In the genomic region with DNA sequence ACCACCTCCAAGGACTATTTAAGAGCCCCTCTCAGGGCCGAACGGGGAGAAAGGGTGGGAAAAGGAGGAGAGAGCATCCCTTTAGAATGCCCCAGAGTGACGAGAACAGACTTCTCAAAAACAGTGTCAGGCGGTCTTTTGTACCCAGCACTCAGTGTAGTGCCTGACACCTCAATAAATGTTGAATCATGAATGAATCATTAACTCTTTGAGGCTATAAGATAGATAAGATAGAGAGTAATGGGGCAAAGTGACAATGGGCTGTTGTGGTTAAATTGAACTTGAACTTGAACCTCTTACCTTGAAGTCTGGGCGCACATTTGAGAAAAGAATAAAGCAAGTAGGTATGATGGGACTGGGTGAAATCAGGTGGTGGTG, we compare ENCODE assay signal across 16 cellular contexts. TPM values are rescaled to one million over a fixed set of nuclear protein-coding genes. Genes with fewer than 3 reads are reported as not detected.
DNase-seq lines count a peak whose midpoint lies in the region; ATAC-seq and TF ChIP-seq lines count a peak whose summit lies in the region.
"Had no signal": no experiment of that assay in that cellular context is flagged by ENCODE, and none has a peak within 500 bp of the region (broad histone marks: within the 10 kb centered on the region; RNA-seq: fewer than 3 reads in every experiment).

No MANE protein-coding gene starts in this region.

- H4K20me1 ChIP-seq in IMR-90 (ENCODE audit: insufficient read depth, low read length), result peaks cover 31% of the 10 kb centered on the region; the same call in 1 of the 2 replicates

- no peak for TF ChIP-seq CTCF in IMR-90 (conservative IDR thresholded peaks at IDR 0.05; ENCODE audit: low read depth, low read length)
- TF ChIP-seq CTCF in coronary artery (IDR thresholded peaks at IDR 0.05), result no peak
- TF ChIP-seq CTCF in mesothelial cell of epicardium (IDR thresholded peaks at IDR 0.05; ENCODE audit: unreplicated experiment), result no peak

- no peak for DNase-seq in IMR-90
- no peak for DNase-seq in coronary artery (ENCODE audit: low spot score)
- no peak for DNase-seq in mesothelial cell of epicardium (ENCODE audit: low spot score in 2 of 2, unreplicated experiment in 2 of 2)
- no peak for DNase-seq in naive thymus-derived CD8-positive, alpha-beta T cell
- DNase-seq in posterior cingulate gyrus, result no peak
- no peak for DNase-seq in NCI-H1092 (lab: John Stamatoyannopoulos, UW)
- DNase-seq: activated CD8-positive, alpha-beta T cell treated with anti-CD3 and anti-CD28 coated beads for 36 hours; activated effector memory CD4-positive, alpha-beta T cell treated with Interleukin-2 at 50 U/mL for 16 hours; dermis blood vessel endothelial cell; NCI-H1417 treated with DMSO at 0.1 percent for 48 hours; NCI-H446; thyroid gland had no signal

- H3K4ac ChIP-seq in IMR-90 (ENCODE audit: low read depth, low read length), result no peak overlapping the region

- H3K27ac Mint-ChIP-seq in mesothelial cell of epicardium, result peak overlapping the region; percentile 70
- no peak overlapping the region for H3K27ac Mint-ChIP-seq in naive thymus-derived CD8-positive, alpha-beta T cell
- H3K27ac Mint-ChIP-seq: activated CD8-positive, alpha-beta T cell treated with anti-CD3 and anti-CD28 coated beads for 36 hours had no signal

- H2AFZ ChIP-seq in IMR-90 (replicated peaks; ENCODE audit: low read length, poor library complexity), result no peak overlapping the region

- H2BK120ac ChIP-seq in IMR-90 (ENCODE audit: low read depth, low read length), result no peak overlapping the region

- POLR2A ChIA-PET in IMR-90 (lab: Charles Lee; ENCODE audit: unreplicated experiment), result interaction anchor here (1.0 kb wide), 1 partner anchor 264 kb away, joined by 6 read pairs; no protein-coding TSS in a partner anchor
- POLR2A ChIA-PET in naive thymus-derived CD8-positive, alpha-beta T cell (lab: Charles Lee), result interaction anchor here (0.6 kb wide), 1 partner anchor 1077 kb away, joined by 4 read pairs; no protein-coding TSS in a partner anchor

- no peak overlapping the region for H2BK20ac ChIP-seq in IMR-90 (ENCODE audit: low read depth, low read length)

- no peak for TF ChIP-seq RAD21 in IMR-90 (IDR thresholded peaks at IDR 0.05; ENCODE audit: low read length)

- H2BK5ac ChIP-seq in IMR-90 (ENCODE audit: low read depth, low read length, poor library complexity, severe bottlenecking), result no peak overlapping the region

- H2BK15ac ChIP-seq in IMR-90 (ENCODE audit: low read depth, low read length), result no peak overlapping the region

- H2AK5ac ChIP-seq in IMR-90 (ENCODE audit: low read depth, low read length), result peak overlapping the region; percentile 2; the same call in 1 of the 2 replicates

- H3K23ac ChIP-seq in IMR-90 (ENCODE audit: low read depth, low read length), result no peak overlapping the region

- intact Hi-C loops in IMR-90 (cut with micrococcal nuclease) (loop anchor here (10.0 kb wide), 1 partner anchor 132 kb away; no protein-coding TSS in a partner anchor), posterior cingulate gyrus (cut with DNase I) (no loop called here)

- no CpG with 5 or more reads among the region's 5 CpGs for WGBS in IMR-90 (ENCODE audit: extremely low coverage in 2 of 2, insufficient read length in 1 of 2), 2 experiments

- no peak overlapping the region for H3K9ac ChIP-seq in IMR-90 (ENCODE audit: low read depth, low read length)
- no peak overlapping the region for H3K9ac ChIP-seq in stomach smooth muscle (ENCODE audit: low read length in 2 of 2)

- H3K9me3 Mint-ChIP-seq in mesothelial cell of epicardium, result no peaks in the 10 kb centered on the region
- no peaks in the 10 kb centered on the region for H3K9me3 Mint-ChIP-seq in naive thymus-derived CD8-positive, alpha-beta T cell
- H3K9me3 Mint-ChIP-seq: activated CD8-positive, alpha-beta T cell treated with anti-CD3 and anti-CD28 coated beads for 36 hours had no signal

- H3K18ac ChIP-seq in IMR-90 (ENCODE audit: low read depth, low read length), result no peak overlapping the region

- H3K36me3 ChIP-seq in IMR-90 (ENCODE audit: control insufficient read depth, insufficient read depth, low read length), result peaks cover 42% of the 10 kb centered on the region
- H3K36me3 ChIP-seq in stomach smooth muscle (ENCODE audit: control insufficient read depth in 2 of 2, insufficient read depth in 2 of 2, low read length in 2 of 2), result no peaks in the 10 kb centered on the region
- H3K36me3 ChIP-seq: pancreas, thyroid gland had no signal

- peaks cover 37% of the 10 kb centered on the region for H3K4me1 Mint-ChIP-seq in mesothelial cell of epicardium
- H3K4me1 Mint-ChIP-seq in naive thymus-derived CD8-positive, alpha-beta T cell, result peaks cover 9 to 31% (median 17%) of the 10 kb centered on the region in 4 donors

- in situ Hi-C loops in IMR-90 (cut with MboI; ENCODE audit: low sequenced_read_pairs), result loop anchor here (25.0 kb wide), 1 partner anchor 284 kb away; no protein-coding TSS in a partner anchor

- peak overlapping the region; percentile 64 for H3K4me3 Mint-ChIP-seq in mesothelial cell of epicardium
- no peak overlapping the region for H3K4me3 Mint-ChIP-seq in naive thymus-derived CD8-positive, alpha-beta T cell
- H3K4me3 Mint-ChIP-seq: activated CD8-positive, alpha-beta T cell treated with anti-CD3 and anti-CD28 coated beads for 36 hours had no signal

- H3K4me3 ChIP-seq in IMR-90 (ENCODE audit: insufficient read depth, low read depth, low read length) (no peak overlapping the region), coronary artery (peak overlapping the region; percentile 62), stomach smooth muscle (ENCODE audit: low read length in 2 of 2) (peak overlapping the region; percentile 31 to 71)
- H3K4me3 ChIP-seq: pancreas, SK-N-MC, thyroid gland had no signal

- H3K27me3 Mint-ChIP-seq in mesothelial cell of epicardium (ENCODE audit: low read depth), result peaks cover 80% of the 10 kb centered on the region
- H3K27me3 Mint-ChIP-seq in naive thymus-derived CD8-positive, alpha-beta T cell, result peaks cover 49 to 86% (median 72%) of the 10 kb centered on the region in 5 donors

- H3K36me3 Mint-ChIP-seq in mesothelial cell of epicardium, result no peaks in the 10 kb centered on the region
- no peaks in the 10 kb centered on the region for H3K36me3 Mint-ChIP-seq in naive thymus-derived CD8-positive, alpha-beta T cell

- H3K27me3 ChIP-seq in IMR-90 (ENCODE audit: control insufficient read depth, insufficient read depth, low read length) (no peaks in the 10 kb centered on the region), stomach smooth muscle (ENCODE audit: control insufficient read depth in 1 of 2, insufficient read depth in 2 of 2, low read length in 2 of 2) (peaks cover 40 to 44% of the 10 kb centered on the region in 2 donors)

- no peak for TF ChIP-seq POLR2A in IMR-90 (IDR thresholded peaks at IDR 0.05; ENCODE audit: low read depth, low read length)

- no peak overlapping the region for H4K5ac ChIP-seq in IMR-90 (ENCODE audit: low read depth, low read length)

- no peak overlapping the region for H2AK9ac ChIP-seq in IMR-90 (replicated peaks; ENCODE audit: low read depth, low read length, poor library complexity)

- H3K56ac ChIP-seq in IMR-90 (ENCODE audit: extremely low read depth, insufficient read depth, low read length), result no peak overlapping the region

- CTCF ChIA-PET in IMR-90 (lab: Yijun Ruan, JAX), result no interaction called here

- dilution Hi-C loops in IMR-90 (cut with HindIII; ENCODE audit: low sequenced_read_pairs, unreplicated experiment), result loop anchor here (25.0 kb wide), 1 partner anchor 309 kb away; no protein-coding TSS in a partner anchor

- H3K4me1 ChIP-seq in IMR-90 (ENCODE audit: control insufficient read depth, insufficient read depth, low read length) (peaks cover 13% of the 10 kb centered on the region), stomach smooth muscle (ENCODE audit: control insufficient read depth, insufficient read depth, low read length) (peaks cover 32% of the 10 kb centered on the region)

- H3K14ac ChIP-seq in IMR-90 (replicated peaks; ENCODE audit: low read depth, low read length), result no peak overlapping the region

- BruUV-seq in IMR-90 (replicated peaks; lab: Mats Ljungman, UMichigan), result no TSS peak

- H3K27ac ChIP-seq in IMR-90 (ENCODE audit: insufficient read depth, low read length) (peak overlapping the region; percentile 23; the same call in 1 of the 2 replicates), coronary artery (peak overlapping the region in 1 of 2 donors; percentile 36), stomach smooth muscle (ENCODE audit: low read length) (no peak overlapping the region)
- H3K27ac ChIP-seq: pancreas, SK-N-MC, thyroid gland had no signal

- ATAC-seq in IMR-90 (ENCODE audit: low read depth) (no peak), GM21381 (IDR thresholded peaks at IDR 0.05; ENCODE audit: unreplicated experiment) (no peak)
- no peak for ATAC-seq in naive thymus-derived CD8-positive, alpha-beta T cell
- ATAC-seq: activated CD8-positive, alpha-beta T cell treated with anti-CD3 and anti-CD28 coated beads for 36 hours had no signal

- H3K79me1 ChIP-seq in IMR-90 (ENCODE audit: low read depth in 1 of 2, low read length in 2 of 2), result peaks cover 14 to 43% of the 10 kb centered on the region in 2 experiments

- H3K9me3 ChIP-seq in IMR-90 (ENCODE audit: control insufficient read depth, insufficient read depth, low read length) (no peaks in the 10 kb centered on the region), stomach smooth muscle (ENCODE audit: control insufficient read depth in 2 of 2, low read length in 2 of 2) (no peaks in the 10 kb centered on the region)
- H3K9me3 ChIP-seq: pancreas, thyroid gland had no signal

- no peak overlapping the region for H3K4me2 ChIP-seq in IMR-90 (ENCODE audit: low read depth, low read length)

- H4K8ac ChIP-seq in IMR-90 (ENCODE audit: low read depth in 2 of 2, low read length in 2 of 2), result no peak overlapping the region; a peak in 1 of 4 replicates

- H4K91ac ChIP-seq in IMR-90 (ENCODE audit: insufficient read depth, low read depth, low read length), result no peak overlapping the region; the same call in 1 of the 2 replicates

- peaks cover 9% of the 10 kb centered on the region; the same call in 1 of the 2 replicates for H3K9me1 ChIP-seq in IMR-90 (ENCODE audit: insufficient read depth, low read length)

TF ChIP-seq in IMR-90, 13 proteins besides CTCF, POLR2A, EP300 and RAD21 (continues in another document):
- no peak for TF ChIP-seq MAFK (IDR thresholded peaks at IDR 0.05; ENCODE audit: low read depth, low read length)

RNA-seq across cellular contexts. Expression of gene TCF21, which starts 7.4 kb away (rescaled TPM):
- total RNA-seq in IMR-90 (2012; rRNA removed), result 6.6 and 8.1 TPM in 2 replicates
- polyA plus RNA-seq in IMR-90 (2012; rRNA removed), result 10.0 and 12.4 TPM in 2 replicates
- polyA plus RNA-seq in IMR-90 (2012; cell fraction: cytosol; rRNA removed), result 9.6 and 12.2 TPM in 2 replicates
- polyA plus RNA-seq in IMR-90 (2012; cell fraction: nucleus; rRNA removed; ENCODE audit: low replicate concordance), result 10.7 and 12.0 TPM in 2 replicates
- total RNA-seq in mesothelial cell of epicardium, result 4.7 to 5.3 TPM (median 5.0 TPM) in 3 replicates
- not detected for total RNA-seq in naive thymus-derived CD8-positive, alpha-beta T cell
- polyA plus RNA-seq in naive thymus-derived CD8-positive, alpha-beta T cell, result not detected
- total RNA-seq: activated CD8-positive, alpha-beta T cell treated with anti-CD3 and anti-CD28 coated beads for 36 hours; dermis blood vessel endothelial cell had no signal

RNA-seq across cellular contexts. Expression of gene TBPL1, which starts 56.7 kb away (rescaled TPM):
- total RNA-seq in IMR-90 (2012; rRNA removed) (25.6 and 38.3 TPM in 2 replicates), mesothelial cell of epicardium (29.3 to 31.0 TPM (median 30.5 TPM) in 3 replicates)
- polyA plus RNA-seq in IMR-90 (2012; rRNA removed), result 32.5 and 34.0 TPM in 2 replicates
- polyA plus RNA-seq in IMR-90 (2012; cell fraction: cytosol; rRNA removed), result 6.6 and 14.8 TPM in 2 replicates
- polyA plus RNA-seq in IMR-90 (2012; cell fraction: nucleus; rRNA removed; ENCODE audit: low replicate concordance), result 7.1 and 25.3 TPM in 2 replicates
- 10 to 100 TPM; 40.8 to 42.0 TPM for total RNA-seq in naive thymus-derived CD8-positive, alpha-beta T cell
- 10 to 100 TPM; 41.4 to 55.7 (median 48.0) TPM for polyA plus RNA-seq in naive thymus-derived CD8-positive, alpha-beta T cell
